In the genomic region with DNA sequence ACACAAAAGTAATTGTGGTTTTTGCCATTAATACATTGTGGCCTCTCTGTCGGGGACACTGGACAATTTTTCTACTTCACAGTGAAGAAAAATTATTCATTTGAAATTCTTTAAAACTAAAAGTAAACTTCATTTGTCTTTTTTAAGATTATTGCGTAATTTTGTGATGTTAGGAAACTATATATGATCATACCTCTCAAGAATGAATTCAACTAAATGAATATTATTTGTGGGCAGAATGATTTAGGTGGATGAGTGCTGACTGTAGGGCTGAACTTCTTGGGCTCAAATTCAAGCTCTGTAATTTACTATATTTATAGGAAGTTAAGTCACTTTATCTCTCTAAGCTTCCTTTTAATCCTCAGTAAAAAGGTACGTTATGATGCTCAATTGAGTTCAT, we compare ENCODE assay signal across 27 cellular contexts.
DNase-seq lines count a peak whose midpoint lies in the region; ATAC-seq, FAIRE-seq and TF ChIP-seq lines count a peak whose summit lies in the region.
"Had no signal": no experiment of that assay in that cellular context is flagged by ENCODE, and none has a peak within 500 bp of the region (broad histone marks: within the 10 kb centered on the region; RNA-seq: fewer than 3 reads in every experiment).

No MANE protein-coding gene starts in this region.

- H3K36me3 ChIP-seq in HepG2 (replicated peaks in 1 of 2; ENCODE audit: control insufficient read depth in 1 of 2, insufficient read depth in 2 of 2, low read length in 2 of 2) (no peaks in the 10 kb centered on the region), right lobe of liver (no peaks in the 10 kb centered on the region), SK-N-SH (replicated peaks in 1 of 2; ENCODE audit: control insufficient read depth in 1 of 2, insufficient read depth in 2 of 2, low read length in 1 of 2) (no peaks in the 10 kb centered on the region)
- H3K36me3 ChIP-seq: ascending aorta, neutrophil had no signal

- no peaks in the 10 kb centered on the region; the same call in 1 of the 2 replicates for H3K9me2 ChIP-seq in SK-N-SH

- no peak for TF ChIP-seq EP300 in HepG2 (IDR thresholded peaks at IDR 0.05; ENCODE audit: low read depth in 2 of 2, low read length in 2 of 2)
- no peak for TF ChIP-seq EP300 in HepG2 (CRISPR knock-in tag; IDR thresholded peaks at IDR 0.05; ENCODE audit: borderline replicate concordance)
- no peak for TF ChIP-seq EP300 in SK-N-SH (IDR thresholded peaks at IDR 0.05; ENCODE audit: borderline replicate concordance in 1 of 2, low read depth in 1 of 2, low read length in 1 of 2)

- H3K9ac ChIP-seq in HepG2 (ENCODE audit: insufficient read depth, low read depth, low read length): no peak overlapping the region
- H3K9ac ChIP-seq in SK-N-SH: no peak overlapping the region

- POLR2A ChIA-PET in HepG2 (lab: Yijun Ruan, JAX): no interaction called here
- POLR2A ChIA-PET in HEK293T (lab: Yijun Ruan, JAX): no interaction called here
- POLR2A ChIA-PET in SK-N-SH (lab: Yijun Ruan, JAX): no interaction called here

- ATAC-seq in HepG2: no peak
- ATAC-seq in right lobe of liver: no peak
- ATAC-seq: esophagus mucosa; sciatic nerve; stimulated activated effector memory CD8-positive, alpha-beta T cell treated with anti-CD3 and anti-CD28 coated beads, Interleukin-12 subunit alpha, Interleukin-12 subunit beta, amount 100 ng/mL, for 72 hours had no signal

- TF ChIP-seq RAD21 in HepG2 (CRISPR knock-in tag; IDR thresholded peaks at IDR 0.05): no peak
- TF ChIP-seq RAD21 in SK-N-SH (IDR thresholded peaks at IDR 0.05; ENCODE audit: low read length): no peak

- H3K4me2 ChIP-seq in HepG2 (ENCODE audit: low read depth, low read length) (no peak overlapping the region), SK-N-SH (no peak overlapping the region)

- 7% methylated on average over 3 of the region's 3 CpGs for WGBS in HepG2 (ENCODE audit: low lambda C conversion rate)
- 72% methylated on average over 3 of the region's 3 CpGs for WGBS in right lobe of liver (ENCODE audit: insufficient coverage, low coverage, low lambda C conversion rate, missing lambda C conversion rate)
- WGBS in SK-N-SH (ENCODE audit: low lambda C conversion rate): 75% methylated on average over 3 of the region's 3 CpGs

- DNase-seq in HepG2 (ENCODE audit: low spot score): no peak
- no peak for DNase-seq in right lobe of liver
- DNase-seq in cardiac fibroblast (ENCODE audit: low read depth in 2 of 2): peak; percentile 3 to 62
- peak; percentile 2 for DNase-seq in fibroblast of the aortic adventitia (ENCODE audit: low read depth)
- DNase-seq in HEK293T (ENCODE audit: extremely low spot score): no peak
- DNase-seq in medulla oblongata (ENCODE audit: extremely low spot score): no peak
- no peak for DNase-seq in SK-N-SH
- no peak for DNase-seq in stimulated activated CD4-positive, alpha-beta T cell treated with anti-CD3 and anti-CD28 coated beads, Interleukin-4, amount 100 ng/mL, for 1 hour
- DNase-seq: 8988T; activated B cell treated with CpG ODN at 0.5 μM for 24 hours; activated CD4-positive, alpha-beta T cell treated with anti-CD3 and anti-CD28 coated beads, Interleukin-2, amount 50 U/mL, for 1 hour; activated effector memory CD4-positive, alpha-beta T cell treated with anti-CD3 and anti-CD28 coated beads, Interleukin-2, amount 50 U/mL, for 16 hours; activated T-cell treated with anti-CD3 and anti-CD28 coated beads, Interleukin-2, amount 50 U/mL, for 24 hours; caudate nucleus; cortex of kidney; GF-D8; MM.1S; NCI-H1417 treated with DMSO at 0.1 percent for 48 hours; NCI-H2081; NCI-H526 treated with DMSO at 0.1 percent for 48 hours; NK-92 treated with Interleukin-12 subunit alpha and Interleukin-12 subunit beta, amount 100 ng/mL, for 24 hours had no signal

- H2AFZ ChIP-seq in HepG2 (ENCODE audit: low read length) (no peak overlapping the region), SK-N-SH (ENCODE audit: low read depth) (no peak overlapping the region)

- H3K27me3 ChIP-seq in HepG2 (ENCODE audit: control insufficient read depth in 1 of 2, insufficient read depth in 2 of 2, low read length in 2 of 2): no peaks in the 10 kb centered on the region
- H3K27me3 ChIP-seq in right lobe of liver: no peaks in the 10 kb centered on the region
- no peaks in the 10 kb centered on the region for H3K27me3 ChIP-seq in SK-N-SH (ENCODE audit: insufficient read depth)
- H3K27me3 ChIP-seq: ascending aorta, neutrophil had no signal

- H3K4me1 ChIP-seq in HepG2 (ENCODE audit: insufficient read depth, low read length) (no peaks in the 10 kb centered on the region), right lobe of liver (no peaks in the 10 kb centered on the region), SK-N-SH (ENCODE audit: control insufficient read depth in 1 of 2, insufficient read depth in 2 of 2, low read depth in 1 of 2, low read length in 1 of 2) (no peaks in the 10 kb centered on the region)
- H3K4me1 ChIP-seq: ascending aorta had no signal

- H3K4me3 ChIP-seq in HepG2 (replicated peaks in 1 of 3; ENCODE audit: insufficient read depth in 1 of 3, low read depth in 2 of 3, low read length in 3 of 3): no peak overlapping the region
- H3K4me3 ChIP-seq in right lobe of liver: no peak overlapping the region
- no peak overlapping the region for H3K4me3 ChIP-seq in cardiac fibroblast (replicated peaks in 1 of 2; ENCODE audit: low read depth in 2 of 2, low read length in 2 of 2)
- no peak overlapping the region for H3K4me3 ChIP-seq in fibroblast of the aortic adventitia (ENCODE audit: low read depth, low read length)
- H3K4me3 ChIP-seq in SK-N-SH (ENCODE audit: low read depth in 2 of 2, low read length in 1 of 2): no peak overlapping the region
- H3K4me3 ChIP-seq: ascending aorta had no signal

- TF ChIP-seq POLR2A in HepG2 (IDR thresholded peaks at IDR 0.05; ENCODE audit: insufficient read depth in 1 of 2, low read depth in 2 of 2, low read length in 2 of 2): no peak
- TF ChIP-seq POLR2A in right lobe of liver (IDR thresholded peaks at IDR 0.05): no peak

- no peak for TF ChIP-seq CTCF in HepG2 (CRISPR knock-in tag; IDR thresholded peaks at IDR 0.05)
- no peak for TF ChIP-seq CTCF in right lobe of liver (IDR thresholded peaks at IDR 0.05)
- TF ChIP-seq CTCF in cardiac fibroblast (IDR thresholded peaks at IDR 0.05; ENCODE audit: low read depth, low read length): no peak
- no peak for TF ChIP-seq CTCF in fibroblast of the aortic adventitia (IDR thresholded peaks at IDR 0.05; ENCODE audit: insufficient read depth, low read length)
- TF ChIP-seq CTCF in SK-N-SH (IDR thresholded peaks at IDR 0.05): no peak

- no TSS peak for BruUV-seq in HepG2 (replicated peaks; lab: Mats Ljungman, UMichigan)

- CTCF ChIA-PET in HepG2 (lab: Yijun Ruan, JAX; ENCODE audit: low intra/inter-chr PET ratio, low total read pairs) (no interaction called here), HEK293T (lab: Yijun Ruan, JAX) (interaction anchor here (0.6 to 0.7 kb wide), 2 partner anchors 16 to 195 kb away, joined by 3 to 5 read pairs; no protein-coding TSS in a partner anchor), SK-N-SH (lab: Yijun Ruan, JAX) (interaction anchor here (1.1 kb wide), 1 partner anchor 125 kb away, joined by 4 read pairs; no protein-coding TSS in a partner anchor)

- intact Hi-C loops in HepG2 (cut with micrococcal nuclease; ENCODE audit: unreplicated experiment) (no loop called here), right lobe of liver (cut with DNase I) (no loop called here)

- H3K9me3 ChIP-seq in HepG2 (ENCODE audit: low read length): no peaks in the 10 kb centered on the region
- H3K9me3 ChIP-seq in right lobe of liver: no peaks in the 10 kb centered on the region
- no peaks in the 10 kb centered on the region for H3K9me3 ChIP-seq in SK-N-SH
- H3K9me3 ChIP-seq: ascending aorta, neutrophil had no signal

- no peak for FAIRE-seq in HepG2 (lab: Jason Lieb, UNC)
- FAIRE-seq: HTR-8/SVneo had no signal

- in situ Hi-C loops in HepG2 (cut with HindIII; ENCODE audit: extremely low pct_ligation_motif_present, low pct_unique_long_range_greater_than_20kb): no loop called here

- no peaks in the 10 kb centered on the region for H3K79me2 ChIP-seq in HepG2 (ENCODE audit: insufficient read depth, low read length)
- H3K79me2 ChIP-seq in SK-N-SH (ENCODE audit: insufficient read depth): no peaks in the 10 kb centered on the region

- no peak overlapping the region for H3K27ac ChIP-seq in HepG2 (ENCODE audit: extremely low read length, insufficient read depth, low read length)
- no peak overlapping the region for H3K27ac ChIP-seq in right lobe of liver
- no peak overlapping the region for H3K27ac ChIP-seq in SK-N-SH (ENCODE audit: low read depth in 2 of 2, low read length in 1 of 2)
- H3K27ac ChIP-seq: ascending aorta, neutrophil had no signal

- no peaks in the 10 kb centered on the region for H4K20me1 ChIP-seq in HepG2 (ENCODE audit: insufficient read depth, low read length)
- H4K20me1 ChIP-seq in SK-N-SH (ENCODE audit: insufficient read depth): no peaks in the 10 kb centered on the region

- no peaks in the 10 kb centered on the region for H3F3A ChIP-seq in SK-N-SH (replicated peaks; ENCODE audit: insufficient read depth)

TF ChIP-seq in HepG2, 621 proteins besides CTCF, POLR2A, EP300 and RAD21:
- TF ChIP-seq CEBPB (IDR thresholded peaks at IDR 0.05; ENCODE audit: borderline replicate concordance, low read depth, low read length) (peak; percentile 39; the same call in 1 of the 2 replicates), SRF (IDR thresholded peaks at IDR 0.05; ENCODE audit: low read depth, low read length) (no peak)

TF ChIP-seq in HEK293T, 16 proteins besides CTCF, POLR2A, EP300 and RAD21 (continues in another document):
- TF ChIP-seq TARDBP (IDR thresholded peaks at IDR 0.05) (no peak), FOXM1 (IDR thresholded peaks at IDR 0.05; ENCODE audit: borderline replicate concordance) (no peak), L3MBTL2 (conservative IDR thresholded peaks at IDR 0.05) (no peak), CTBP1 (IDR thresholded peaks at IDR 0.05; ENCODE audit: borderline replicate concordance) (no peak), ZNF384 (IDR thresholded peaks at IDR 0.05) (no peak), HDGF (IDR thresholded peaks at IDR 0.05; ENCODE audit: borderline replicate concordance) (no peak), FOXA1 (IDR thresholded peaks at IDR 0.05) (no peak), LEF1 (IDR thresholded peaks at IDR 0.05; ENCODE audit: borderline replicate concordance) (no peak), ARNT (IDR thresholded peaks at IDR 0.05) (no peak), ELF4 (IDR thresholded peaks at IDR 0.05) (no peak)

TF ChIP-seq in SK-N-SH, 30 proteins besides CTCF, POLR2A, EP300 and RAD21 (continues in another document):
- TF ChIP-seq MXI1 (IDR thresholded peaks at IDR 0.05; ENCODE audit: low read depth, low read length): no peak

Comparison
In these comparisons a context has a peak if more than half of its experiments do, and no peak if none do; other contexts are left out.
1. DNase-seq: peak in cardiac fibroblast (2 of 2) and fibroblast of the aortic adventitia (single experiment); none in HepG2 (single experiment), right lobe of liver (0 of 3), HEK293T (single experiment), medulla oblongata (single experiment), SK-N-SH (single experiment) and stimulated activated CD4-positive, alpha-beta T cell treated with anti-CD3 and anti-CD28 coated beads, Interleukin-4, amount 100 ng/mL, for 1 hour (single experiment).